17 cellular contexts compared by ENCODE assay signal in the genomic region with DNA sequence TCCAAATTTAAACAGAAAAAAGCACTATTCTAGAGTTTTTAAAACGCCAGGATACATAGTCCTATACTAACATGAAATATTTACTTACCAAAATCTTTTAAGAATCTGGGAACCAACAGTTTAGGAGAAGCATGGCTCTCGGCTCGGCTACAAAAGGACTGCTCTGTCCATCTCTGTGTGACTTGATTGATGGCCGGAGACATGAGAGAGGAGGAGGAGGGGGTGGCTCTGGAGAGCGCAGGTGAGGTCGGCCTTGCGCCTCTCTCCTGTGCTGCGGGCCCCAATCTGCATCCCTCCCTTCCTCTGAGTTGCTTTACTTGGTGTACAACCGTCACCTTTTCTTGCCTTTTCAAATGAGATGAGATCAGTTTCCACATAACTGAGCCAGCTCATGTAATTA.
A peak's percentile ranks its signal among the peaks of the same experiment; 100 is the strongest.
DNase-seq lines count a peak whose midpoint lies in the region; ATAC-seq and TF ChIP-seq lines count a peak whose summit lies in the region.
"Had no signal": no experiment of that assay in that cellular context is flagged by ENCODE, and none has a peak within 500 bp of the region (broad histone marks: within the 10 kb centered on the region; RNA-seq: fewer than 3 reads in every experiment).

No MANE protein-coding gene starts in this region.

- no peak overlapping the region for H3K4me3 ChIP-seq in iPS-18a (ENCODE audit: low read length)
- H3K4me3 ChIP-seq in hepatocyte, result no peak overlapping the region
- H3K4me3 ChIP-seq in colonic mucosa, result no peak overlapping the region
- H3K4me3 ChIP-seq: ascending aorta, heart left ventricle, testis had no signal

- H3K9me2 ChIP-seq in hepatocyte (replicated peaks; ENCODE audit: insufficient read depth), result no peaks in the 10 kb centered on the region

- H3K36me3 Mint-ChIP-seq in activated CD8-positive, alpha-beta T cell treated with anti-CD3 and anti-CD28 coated beads for 36 hours (ENCODE audit: low read depth), result no peaks in the 10 kb centered on the region
- no peaks in the 10 kb centered on the region for H3K36me3 Mint-ChIP-seq in activated CD8-positive, alpha-beta T cell treated with anti-CD3 and anti-CD28 coated beads, Interleukin-2, amount 10 ng/mL, durations not matched to agents 7 days and 5 days (ENCODE audit: low read depth)
- no peaks in the 10 kb centered on the region for H3K36me3 Mint-ChIP-seq in T-cell
- no peaks in the 10 kb centered on the region for H3K36me3 Mint-ChIP-seq in stimulated activated memory B cell treated with anti-CD40 and anti-IgM and Interleukin-4, amounts not matched to agents 10 μg/mL and 1 μg/mL and 100 μg/mL, for 72 hours

- H3K4me1 ChIP-seq in iPS-18a (ENCODE audit: control insufficient read depth, low read depth, low read length) (peaks cover 22% of the 10 kb centered on the region), hepatocyte (ENCODE audit: insufficient read depth) (peaks cover 4% of the 10 kb centered on the region), colonic mucosa (peaks cover 6% of the 10 kb centered on the region)
- H3K4me1 ChIP-seq: testis had no signal

- CTCF ChIA-PET in activated CD8-positive, alpha-beta T cell treated with anti-CD3 and anti-CD28 coated beads for 36 hours (lab: Charles Lee), result no interaction called here
- CTCF ChIA-PET in activated CD8-positive, alpha-beta T cell treated with anti-CD3 and anti-CD28 coated beads, Interleukin-2, amount 10 ng/mL, durations not matched to agents 7 days and 5 days (lab: Charles Lee), result interaction anchor here (1.0 kb wide), 1 partner anchor 942 kb away, joined by 3 read pairs; no protein-coding TSS in a partner anchor
- CTCF ChIA-PET in T-cell (lab: Charles Lee), result interaction anchor here in 1 of 2 donors (1.2 kb wide), 1 partner anchor 50 kb away, joined by 4 read pairs; no protein-coding TSS in a partner anchor

- H3K9ac ChIP-seq in iPS-18a (ENCODE audit: low read length), result peak overlapping the region; percentile 67
- H3K9ac ChIP-seq in colonic mucosa (ENCODE audit: low read depth in 2 of 2, low read length in 2 of 2), result no peak overlapping the region

- DNase-seq in activated CD8-positive, alpha-beta T cell treated with anti-CD3 and anti-CD28 coated beads for 36 hours, result no peak
- no peak for DNase-seq in activated CD8-positive, alpha-beta T cell treated with anti-CD3 and anti-CD28 coated beads, Interleukin-2, amount 10 ng/mL, durations not matched to agents 7 days and 5 days
- DNase-seq in T-cell (no peak), hepatocyte (ENCODE audit: low spot score) (no peak), colonic mucosa (no peak)
- DNase-seq: activated CD4-positive, CD25-positive, alpha-beta regulatory T cell treated with anti-CD3 and anti-CD28 coated beads, Interleukin-2, amount 50 U/mL, for 72 hours; cortex of kidney; DMS79 treated with DMSO at 0.1 percent for 48 hours; heart left ventricle; NCI-H187 treated with DMSO at 0.1 percent for 48 hours; NCI-H524; stimulated activated CD4-positive, alpha-beta T cell treated with anti-CD3 and anti-CD28 coated beads, Interleukin-15, amount 100 ng/mL, for 24 hours; testis had no signal

- TF ChIP-seq CTCF in activated CD8-positive, alpha-beta T cell treated with anti-CD3 and anti-CD28 coated beads for 36 hours (IDR thresholded peaks at IDR 0.05), result no peak
- no peak for TF ChIP-seq CTCF in hepatocyte (IDR thresholded peaks at IDR 0.05; ENCODE audit: poor library complexity)
- TF ChIP-seq CTCF in colonic mucosa (IDR thresholded peaks at IDR 0.05), result no peak

- peak overlapping the region; percentile 30 for H3K27ac ChIP-seq in iPS-18a (ENCODE audit: low read length)
- no peak overlapping the region for H3K27ac ChIP-seq in hepatocyte
- no peak overlapping the region for H3K27ac ChIP-seq in colonic mucosa
- H3K27ac ChIP-seq: ascending aorta, testis had no signal

- H4K20me1 ChIP-seq in hepatocyte (ENCODE audit: insufficient read depth, poor library complexity, severe bottlenecking), result no peaks in the 10 kb centered on the region

- no peaks in the 10 kb centered on the region for H3K9me3 ChIP-seq in iPS-18a (ENCODE audit: control insufficient read depth, low read depth, low read length)
- no peaks in the 10 kb centered on the region for H3K9me3 ChIP-seq in hepatocyte (ENCODE audit: low read depth)
- no peaks in the 10 kb centered on the region for H3K9me3 ChIP-seq in colonic mucosa
- H3K9me3 ChIP-seq: ascending aorta, heart left ventricle, testis had no signal

- no peaks in the 10 kb centered on the region for H3K27me3 Mint-ChIP-seq in activated CD8-positive, alpha-beta T cell treated with anti-CD3 and anti-CD28 coated beads for 36 hours
- H3K27me3 Mint-ChIP-seq in activated CD8-positive, alpha-beta T cell treated with anti-CD3 and anti-CD28 coated beads, Interleukin-2, amount 10 ng/mL, durations not matched to agents 7 days and 5 days (ENCODE audit: low read depth), result no peaks in the 10 kb centered on the region
- no peaks in the 10 kb centered on the region for H3K27me3 Mint-ChIP-seq in T-cell
- H3K27me3 Mint-ChIP-seq in stimulated activated memory B cell treated with anti-CD40 and anti-IgM and Interleukin-4, amounts not matched to agents 10 μg/mL and 1 μg/mL and 100 μg/mL, for 72 hours, result no peaks in the 10 kb centered on the region

- POLR2A ChIA-PET in activated CD8-positive, alpha-beta T cell treated with anti-CD3 and anti-CD28 coated beads for 36 hours (lab: Charles Lee), result interaction anchor here (0.6 to 1.3 kb wide), 3 partner anchors 61 to 88 kb away, joined by 3 to 8 read pairs (median 4); a partner anchor contains a TSS
- POLR2A ChIA-PET in activated CD8-positive, alpha-beta T cell treated with anti-CD3 and anti-CD28 coated beads, Interleukin-2, amount 10 ng/mL, durations not matched to agents 7 days and 5 days (lab: Charles Lee), result interaction anchor here (1.2 to 12.0 kb wide), 2 partner anchors 62 to 89 kb away, joined by 7 to 131 read pairs; a partner anchor contains a TSS
- POLR2A ChIA-PET in T-cell (lab: Charles Lee), result interaction anchor here (0.6 to 5.1 kb wide), 4 partner anchors 21 to 97 kb away, joined by 3 to 110 read pairs (median 10); a partner anchor contains a TSS

- H2AFZ ChIP-seq in hepatocyte, result no peak overlapping the region

- WGBS in hepatocyte (ENCODE audit: low lambda C conversion rate, missing lambda C conversion rate), result 88% methylated on average over 9 of the region's 9 CpGs

- H3K9me3 Mint-ChIP-seq in activated CD8-positive, alpha-beta T cell treated with anti-CD3 and anti-CD28 coated beads for 36 hours, result no peaks in the 10 kb centered on the region
- no peaks in the 10 kb centered on the region for H3K9me3 Mint-ChIP-seq in activated CD8-positive, alpha-beta T cell treated with anti-CD3 and anti-CD28 coated beads, Interleukin-2, amount 10 ng/mL, durations not matched to agents 7 days and 5 days (ENCODE audit: insufficient read depth)
- no peaks in the 10 kb centered on the region for H3K9me3 Mint-ChIP-seq in T-cell
- H3K9me3 Mint-ChIP-seq in stimulated activated memory B cell treated with anti-CD40 and anti-IgM and Interleukin-4, amounts not matched to agents 10 μg/mL and 1 μg/mL and 100 μg/mL, for 72 hours, result no peaks in the 10 kb centered on the region

- no peak for ATAC-seq in activated CD8-positive, alpha-beta T cell treated with anti-CD3 and anti-CD28 coated beads for 36 hours
- no peak for ATAC-seq in activated CD8-positive, alpha-beta T cell treated with anti-CD3 and anti-CD28 coated beads, Interleukin-2, amount 10 ng/mL, durations not matched to agents 7 days and 5 days
- ATAC-seq in T-cell (replicated peaks in 1 of 4), result no peak
- ATAC-seq in stimulated activated memory B cell treated with anti-CD40 and anti-IgM and Interleukin-4, amounts not matched to agents 10 μg/mL and 1 μg/mL and 100 μg/mL, for 72 hours, result no peak
- ATAC-seq in GM19452 (IDR thresholded peaks at IDR 0.05; ENCODE audit: unreplicated experiment), result no peak
- ATAC-seq: heart left ventricle had no signal

- H3K4me3 Mint-ChIP-seq in activated CD8-positive, alpha-beta T cell treated with anti-CD3 and anti-CD28 coated beads for 36 hours, result no peak overlapping the region
- no peak overlapping the region for H3K4me3 Mint-ChIP-seq in activated CD8-positive, alpha-beta T cell treated with anti-CD3 and anti-CD28 coated beads, Interleukin-2, amount 10 ng/mL, durations not matched to agents 7 days and 5 days
- no peak overlapping the region for H3K4me3 Mint-ChIP-seq in T-cell
- no peak overlapping the region for H3K4me3 Mint-ChIP-seq in stimulated activated memory B cell treated with anti-CD40 and anti-IgM and Interleukin-4, amounts not matched to agents 10 μg/mL and 1 μg/mL and 100 μg/mL, for 72 hours

- H3K27ac Mint-ChIP-seq in activated CD8-positive, alpha-beta T cell treated with anti-CD3 and anti-CD28 coated beads for 36 hours, result peak overlapping the region; percentile 92
- no peak overlapping the region for H3K27ac Mint-ChIP-seq in activated CD8-positive, alpha-beta T cell treated with anti-CD3 and anti-CD28 coated beads, Interleukin-2, amount 10 ng/mL, durations not matched to agents 7 days and 5 days
- peak overlapping the region; percentile 87 to 99 for H3K27ac Mint-ChIP-seq in T-cell
- peak overlapping the region; percentile 98 for H3K27ac Mint-ChIP-seq in stimulated activated memory B cell treated with anti-CD40 and anti-IgM and Interleukin-4, amounts not matched to agents 10 μg/mL and 1 μg/mL and 100 μg/mL, for 72 hours

- no peak overlapping the region for H3K4me2 ChIP-seq in hepatocyte

- peaks cover 56% of the 10 kb centered on the region for H3K4me1 Mint-ChIP-seq in activated CD8-positive, alpha-beta T cell treated with anti-CD3 and anti-CD28 coated beads for 36 hours (ENCODE audit: low read depth)
- H3K4me1 Mint-ChIP-seq in activated CD8-positive, alpha-beta T cell treated with anti-CD3 and anti-CD28 coated beads, Interleukin-2, amount 10 ng/mL, durations not matched to agents 7 days and 5 days (ENCODE audit: low read depth), result peaks cover 56% of the 10 kb centered on the region
- H3K4me1 Mint-ChIP-seq in T-cell, result peaks cover 58 to 78% (median 70%) of the 10 kb centered on the region in 3 donors
- H3K4me1 Mint-ChIP-seq in stimulated activated memory B cell treated with anti-CD40 and anti-IgM and Interleukin-4, amounts not matched to agents 10 μg/mL and 1 μg/mL and 100 μg/mL, for 72 hours, result peaks cover 69% of the 10 kb centered on the region

- no peaks in the 10 kb centered on the region for H3K36me3 ChIP-seq in iPS-18a (ENCODE audit: control insufficient read depth, low read depth, low read length)
- no peaks in the 10 kb centered on the region for H3K36me3 ChIP-seq in hepatocyte (replicated peaks; ENCODE audit: insufficient read depth, low read depth)
- H3K36me3 ChIP-seq in colonic mucosa, result no peaks in the 10 kb centered on the region
- H3K36me3 ChIP-seq: ascending aorta, heart left ventricle had no signal

- no peaks in the 10 kb centered on the region for H3K27me3 ChIP-seq in iPS-18a (ENCODE audit: control insufficient read depth, insufficient read depth, low read length)
- no peaks in the 10 kb centered on the region for H3K27me3 ChIP-seq in hepatocyte
- no peaks in the 10 kb centered on the region for H3K27me3 ChIP-seq in colonic mucosa
- H3K27me3 ChIP-seq: ascending aorta, heart left ventricle, testis had no signal

- intact Hi-C loops in activated CD8-positive, alpha-beta T cell treated with anti-CD3 and anti-CD28 coated beads for 36 hours (cut with micrococcal nuclease), result no loop called here
- intact Hi-C loops in colonic mucosa (cut with DNase I), result no loop called here

- no peaks in the 10 kb centered on the region for H3K79me2 ChIP-seq in hepatocyte
